12 cellular contexts compared by ENCODE assay signal in the genomic region with DNA sequence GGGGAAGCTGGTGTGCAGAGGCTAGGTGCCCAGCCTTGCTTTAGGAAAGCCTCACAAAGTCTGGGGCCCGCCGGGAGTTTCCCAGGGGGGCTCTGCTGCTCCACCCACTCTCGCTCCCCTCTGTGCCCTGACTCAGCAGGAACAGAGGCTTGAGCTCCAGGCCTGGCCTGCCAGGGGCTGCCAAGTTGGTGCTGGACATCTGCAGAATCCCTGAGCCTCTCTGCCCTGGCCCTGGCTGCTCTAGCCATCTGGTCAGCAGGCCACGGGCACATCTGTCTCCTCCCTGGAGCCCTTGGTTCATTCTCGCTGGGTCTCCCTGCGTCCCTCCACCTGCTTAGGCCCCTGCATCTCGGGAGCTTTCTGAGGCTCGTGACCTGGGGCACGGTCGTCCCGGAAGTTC. TPM values are rescaled to one million over a fixed set of nuclear protein-coding genes. Genes with fewer than 3 reads are reported as not detected.
DNase-seq lines count a peak whose midpoint lies in the region; ATAC-seq and TF ChIP-seq lines count a peak whose summit lies in the region.
"Had no signal": no experiment of that assay in that cellular context is flagged by ENCODE, and none has a peak within 500 bp of the region (broad histone marks: within the 10 kb centered on the region; RNA-seq: fewer than 3 reads in every experiment).

No MANE protein-coding gene starts in this region.

- H3K4me3 ChIP-seq in PC-3 (ENCODE audit: low read length), result no peak overlapping the region

- DNase-seq in stimulated activated naive CD8-positive, alpha-beta T cell treated with anti-CD3 and anti-CD28 coated beads, Interleukin-15, amount 100 ng/mL, for 72 hours, result no peak
- DNase-seq in stimulated activated naive CD8-positive, alpha-beta T cell treated with anti-CD3 and anti-CD28 coated beads, Interleukin-15, Interleukin-2, amounts not matched to agents 100 U/mL and 50 U/mL, for 24 hours, result no peak
- DNase-seq in fibroblast of peridontal ligament (ENCODE audit: extremely low read depth) (peak; percentile 8), PC-3 (no peak), islet precursor cell (no peak)
- DNase-seq in naive thymus-derived CD8-positive, alpha-beta T cell, result peak in 1 of 10 donors; percentile 15
- no peak for DNase-seq in stimulated activated CD4-positive, alpha-beta T cell treated with anti-CD3 and anti-CD28 coated beads, Interleukin-12 subunit alpha, Interleukin-12 subunit beta, amount 100 ng/mL, for 4 hours
- DNase-seq: cortex of kidney, GOT3 had no signal

- no peak overlapping the region for H3K4me2 ChIP-seq in PC-3 (ENCODE audit: low read length)

- no peaks in the 10 kb centered on the region for H4K20me1 ChIP-seq in PC-3 (ENCODE audit: low read length)

- peak; percentile 4 for ATAC-seq in stimulated activated naive CD8-positive, alpha-beta T cell treated with anti-CD3 and anti-CD28 coated beads, Interleukin-15, amount 100 ng/mL, for 72 hours
- no peak for ATAC-seq in stimulated activated naive CD8-positive, alpha-beta T cell treated with anti-CD3 and anti-CD28 coated beads, Interleukin-15, Interleukin-2, amounts not matched to agents 100 U/mL and 50 U/mL, for 24 hours
- no peak for ATAC-seq in naive thymus-derived CD8-positive, alpha-beta T cell
- ATAC-seq in PC-3 (no peak), HG03442 (IDR thresholded peaks at IDR 0.05; ENCODE audit: unreplicated experiment) (no peak)

- no peaks in the 10 kb centered on the region for H3K4me1 ChIP-seq in PC-3 (ENCODE audit: insufficient read depth, low read length)

- H3K9me3 ChIP-seq in PC-3 (ENCODE audit: low read length), result no peaks in the 10 kb centered on the region

- no peaks in the 10 kb centered on the region for H3K79me2 ChIP-seq in PC-3 (ENCODE audit: low read length)

- H3K9me3 Mint-ChIP-seq in stimulated activated naive CD8-positive, alpha-beta T cell treated with anti-CD3 and anti-CD28 coated beads, Interleukin-15, amount 100 ng/mL, for 72 hours, result no peaks in the 10 kb centered on the region
- H3K9me3 Mint-ChIP-seq in naive thymus-derived CD8-positive, alpha-beta T cell, result no peaks in the 10 kb centered on the region

- H3K27ac Mint-ChIP-seq in stimulated activated naive CD8-positive, alpha-beta T cell treated with anti-CD3 and anti-CD28 coated beads, Interleukin-15, amount 100 ng/mL, for 72 hours, result peak overlapping the region in 1 of 2 donors; percentile 74
- H3K27ac Mint-ChIP-seq in naive thymus-derived CD8-positive, alpha-beta T cell, result peak overlapping the region in 5 of 10 donors; percentile 34 to 75 (median 70)
- H3K27ac Mint-ChIP-seq: CD4-positive, CD25-positive, alpha-beta regulatory T cell had no signal

- POLR2A ChIA-PET in naive thymus-derived CD8-positive, alpha-beta T cell (lab: Charles Lee), result interaction anchor here (1.9 kb wide), 1 partner anchor 24 kb away, joined by 14 read pairs; no protein-coding TSS in a partner anchor
- POLR2A ChIA-PET in PC-3 (lab: Charles Lee; ENCODE audit: unreplicated experiment), result no interaction called here

- H2AFZ ChIP-seq in PC-3 (ENCODE audit: low read length), result no peak overlapping the region

- peaks cover 35% of the 10 kb centered on the region for H3K4me1 Mint-ChIP-seq in stimulated activated naive CD8-positive, alpha-beta T cell treated with anti-CD3 and anti-CD28 coated beads, Interleukin-15, amount 100 ng/mL, for 72 hours
- peaks cover 7 to 24% (median 18%) of the 10 kb centered on the region in 4 donors for H3K4me1 Mint-ChIP-seq in naive thymus-derived CD8-positive, alpha-beta T cell

- H3K9ac ChIP-seq in PC-3 (ENCODE audit: low read length), result no peak overlapping the region

- H3K36me3 Mint-ChIP-seq in naive thymus-derived CD8-positive, alpha-beta T cell, result no peaks in the 10 kb centered on the region
- H3K36me3 Mint-ChIP-seq: CD4-positive, CD25-positive, alpha-beta regulatory T cell had no signal

- CTCF ChIA-PET in PC-3 (lab: Charles Lee), result no interaction called here

- peaks cover 17% of the 10 kb centered on the region for H3K27me3 ChIP-seq in PC-3 (ENCODE audit: low read length)

- H3F3A ChIP-seq in PC-3 (ENCODE audit: low read length, unreplicated experiment), result no peaks in the 10 kb centered on the region

- no peaks in the 10 kb centered on the region for H3K36me3 ChIP-seq in PC-3 (ENCODE audit: low read depth, low read length)

- peak overlapping the region; percentile 42 to 72 for H3K4me3 Mint-ChIP-seq in stimulated activated naive CD8-positive, alpha-beta T cell treated with anti-CD3 and anti-CD28 coated beads, Interleukin-15, amount 100 ng/mL, for 72 hours
- peak overlapping the region in 6 of 10 donors; percentile 44 to 71 (median 60) for H3K4me3 Mint-ChIP-seq in naive thymus-derived CD8-positive, alpha-beta T cell

- no TSS peak for BruUV-seq in PC-3 (replicated peaks; lab: Mats Ljungman, UMichigan)

- intact Hi-C loops in PC-3 (cut with micrococcal nuclease), result loop anchor here (2.0 kb wide), 1 partner anchor 193 kb away; no protein-coding TSS in a partner anchor

- peaks cover 14% of the 10 kb centered on the region for H3K27me3 Mint-ChIP-seq in stimulated activated naive CD8-positive, alpha-beta T cell treated with anti-CD3 and anti-CD28 coated beads, Interleukin-15, amount 100 ng/mL, for 72 hours
- H3K27me3 Mint-ChIP-seq in naive thymus-derived CD8-positive, alpha-beta T cell, result peaks cover 0 to 8% (median 0%) of the 10 kb centered on the region in 5 donors

- TF ChIP-seq CTCF in PC-3 (conservative IDR thresholded peaks at IDR 0.05; ENCODE audit: low read depth, low read length), result no peak

- H3K9me2 ChIP-seq in PC-3 (replicated peaks; ENCODE audit: low read length), result no peaks in the 10 kb centered on the region

- H3K27ac ChIP-seq in PC-3 (ENCODE audit: low read length), result no peak overlapping the region
- H3K27ac ChIP-seq: HL-60 had no signal

RNA-seq across cellular contexts. Expression of a gene that starts 0.6 kb away (rescaled TPM):
- under 1 TPM; 0.44 to 0.66 TPM for total RNA-seq in naive thymus-derived CD8-positive, alpha-beta T cell
- polyA plus RNA-seq in naive thymus-derived CD8-positive, alpha-beta T cell, result under 1 TPM in 2 of 3 donors, not detected in 1; 0.03 to 0.14 TPM
- not detected in 2 replicates for total RNA-seq in PC-3 (2014; rRNA removed)
- total RNA-seq: CD4-positive, CD25-positive, alpha-beta regulatory T cell had no signal
- polyA plus RNA-seq: CD4-positive, CD25-positive, alpha-beta regulatory T cell had no signal

RNA-seq across cellular contexts. Expression of a gene that starts 9.1 kb away (rescaled TPM):
- total RNA-seq in naive thymus-derived CD8-positive, alpha-beta T cell, result not detected
- polyA plus RNA-seq in naive thymus-derived CD8-positive, alpha-beta T cell, result not detected
- not detected in 2 replicates for total RNA-seq in PC-3 (2014; rRNA removed)
- total RNA-seq: CD4-positive, CD25-positive, alpha-beta regulatory T cell had no signal
- polyA plus RNA-seq: CD4-positive, CD25-positive, alpha-beta regulatory T cell had no signal

RNA-seq across cellular contexts. Expression of a gene that starts 55.0 kb away (rescaled TPM):
- 1 to 10 TPM; 8.4 to 8.7 TPM for total RNA-seq in naive thymus-derived CD8-positive, alpha-beta T cell
- 1 to 10 TPM; 4.0 to 6.0 (median 5.6) TPM for polyA plus RNA-seq in naive thymus-derived CD8-positive, alpha-beta T cell
- total RNA-seq in PC-3 (2014; rRNA removed), result 20.5 and 21.7 TPM in 2 replicates
